In the genomic region with DNA sequence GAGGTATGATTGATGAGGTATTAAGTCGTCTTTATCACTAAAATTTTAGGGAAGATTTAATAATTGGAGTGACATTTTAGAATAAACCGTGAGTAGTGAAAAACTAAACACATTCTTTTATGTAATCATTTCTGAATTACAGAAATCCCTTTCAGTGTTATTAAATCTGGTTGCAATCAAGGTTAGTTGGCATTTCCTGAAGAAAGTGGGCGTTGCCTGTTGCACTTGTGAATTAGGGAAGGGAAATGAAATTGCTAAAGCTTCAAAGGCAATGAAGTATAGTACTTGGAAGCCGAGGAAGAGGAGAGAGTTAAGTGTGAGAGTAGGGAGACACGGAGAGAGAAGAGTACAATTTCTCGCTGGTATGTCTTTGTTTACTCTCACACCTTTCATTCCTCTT, we compare ENCODE assay signal across 20 cellular contexts.
"Had no signal": no experiment of that assay in that cellular context is flagged by ENCODE, and none has a peak within 500 bp of the region (broad histone marks: within the 10 kb centered on the region; RNA-seq: fewer than 3 reads in every experiment).

No MANE protein-coding gene starts in this region.

- H3K27me3 ChIP-seq: hepatocyte, spleen, tibial artery, upper lobe of left lung, vagina had no signal

- ATAC-seq: esophagus mucosa; left cardiac atrium; lower lobe of right lung; natural killer cell; sciatic nerve; stimulated activated memory B cell treated with anti-CD40 and anti-IgM and Interleukin-4, amounts not matched to agents 10 μg/mL and 1 μg/mL and 100 μg/mL, for 72 hours had no signal

- H3K9me3 ChIP-seq: left ventricle myocardium inferior, lower lobe of right lung, spleen, tibial artery, upper lobe of left lung, vagina had no signal

- H3K27ac ChIP-seq: hepatocyte, left ventricle myocardium inferior, lower lobe of right lung, spleen, tibial artery, upper lobe of left lung, vagina had no signal

- H3K4me1 ChIP-seq: lower lobe of right lung, tibial artery, upper lobe of left lung, vagina had no signal

- H3K36me3 ChIP-seq: lower lobe of right lung, spleen, tibial artery, upper lobe of left lung, vagina had no signal

- DNase-seq: effector memory CD4-positive, alpha-beta T cell; foreskin melanocyte; head of caudate nucleus; kidney; left cardiac atrium; left ventricle myocardium inferior; lower lobe of right lung; natural killer cell; posterior cingulate gyrus; spleen; stimulated activated CD4-positive, alpha-beta T cell treated with anti-CD3 and anti-CD28 coated beads, Interleukin-15, amount 100 ng/mL, for 24 hours; stimulated activated CD4-positive, alpha-beta T cell treated with anti-CD3 and anti-CD28 coated beads, Interleukin-1b, Interleukin-23, amount 100 ng/mL, for 48 hours; stimulated activated CD4-positive, alpha-beta T cell treated with anti-CD3 and anti-CD28 coated beads, Interleukin-4, amount 100 ng/mL, for 24 hours; tibial artery; upper lobe of left lung had no signal

- H3K4me3 ChIP-seq: hepatocyte, left ventricle myocardium inferior, lower lobe of right lung, spleen, tibial artery, upper lobe of left lung, vagina had no signal
